14 cellular contexts compared by ENCODE assay signal in genomic region chr3:107971181-107971580, GRCh38.
DNase-seq lines count a peak whose midpoint lies in the region; ATAC-seq and TF ChIP-seq lines count a peak whose summit lies in the region.
"Had no signal": no experiment of that assay in that cellular context is flagged by ENCODE, and none has a peak within 500 bp of the region (broad histone marks: within the 10 kb centered on the region; RNA-seq: fewer than 3 reads in every experiment).

No MANE protein-coding gene starts in this region.

- no peaks in the 10 kb centered on the region for H3K36me3 Mint-ChIP-seq in CD4-positive, CD25-positive, alpha-beta regulatory T cell
- H3K36me3 Mint-ChIP-seq in T-helper 17 cell (ENCODE audit: low read depth): no peaks in the 10 kb centered on the region
- H3K36me3 Mint-ChIP-seq in glutamatergic neuron (ENCODE audit: unreplicated experiment): no peaks in the 10 kb centered on the region
- peaks cover 2% of the 10 kb centered on the region for H3K36me3 Mint-ChIP-seq in neural progenitor cell
- no peaks in the 10 kb centered on the region for H3K36me3 Mint-ChIP-seq in activated CD4-positive, alpha-beta T cell treated with anti-CD3 and anti-CD28 coated beads for 36 hours (ENCODE audit: low read depth)

- no peak overlapping the region for H3K4me3 Mint-ChIP-seq in CD4-positive, CD25-positive, alpha-beta regulatory T cell
- H3K4me3 Mint-ChIP-seq in T-helper 17 cell: peak overlapping the region; percentile 43
- peak overlapping the region; percentile 19 for H3K4me3 Mint-ChIP-seq in glutamatergic neuron (ENCODE audit: unreplicated experiment)
- no peak overlapping the region for H3K4me3 Mint-ChIP-seq in neural progenitor cell
- H3K4me3 Mint-ChIP-seq in activated CD4-positive, alpha-beta T cell treated with anti-CD3 and anti-CD28 coated beads for 36 hours: no peak overlapping the region
- H3K4me3 Mint-ChIP-seq: H9 had no signal

- no peaks in the 10 kb centered on the region for H3K36me3 ChIP-seq in CD4-positive, CD25-positive, alpha-beta regulatory T cell (ENCODE audit: control insufficient read depth, insufficient read depth, low read length)
- no peaks in the 10 kb centered on the region for H3K36me3 ChIP-seq in neural progenitor cell
- H3K36me3 ChIP-seq: BLaER1 had no signal

- peaks cover 14% of the 10 kb centered on the region for H3K4me1 ChIP-seq in CD4-positive, CD25-positive, alpha-beta regulatory T cell (ENCODE audit: control insufficient read depth, insufficient read depth, low read length, poor library complexity, severe bottlenecking)
- peaks cover 12% of the 10 kb centered on the region for H3K4me1 ChIP-seq in neural progenitor cell

- POLR2A ChIA-PET in activated CD4-positive, alpha-beta T cell treated with anti-CD3 and anti-CD28 coated beads for 36 hours (lab: Charles Lee): interaction anchor here (0.6 kb wide), 1 partner anchor 397 kb away, joined by 3 read pairs; no protein-coding TSS in a partner anchor

- no peak for DNase-seq in CD4-positive, CD25-positive, alpha-beta regulatory T cell
- no peak for DNase-seq in T-helper 17 cell
- no peak for DNase-seq in glutamatergic neuron
- DNase-seq in neural progenitor cell (ENCODE audit: low spot score): no peak
- no peak for DNase-seq in activated CD4-positive, alpha-beta T cell treated with anti-CD3 and anti-CD28 coated beads for 36 hours
- no peak for DNase-seq in retina
- DNase-seq: 8988T, AML-193, DMS 273 treated with DMSO at 0.1 percent for 48 hours, GOT3, H9 had no signal

- H3K27ac Mint-ChIP-seq in CD4-positive, CD25-positive, alpha-beta regulatory T cell: peak overlapping the region in 2 of 3 donors; percentile 12 to 54
- no peak overlapping the region for H3K27ac Mint-ChIP-seq in T-helper 17 cell
- no peak overlapping the region for H3K27ac Mint-ChIP-seq in glutamatergic neuron (ENCODE audit: unreplicated experiment)
- no peak overlapping the region for H3K27ac Mint-ChIP-seq in neural progenitor cell
- H3K27ac Mint-ChIP-seq in activated CD4-positive, alpha-beta T cell treated with anti-CD3 and anti-CD28 coated beads for 36 hours: no peak overlapping the region
- H3K27ac Mint-ChIP-seq: H9 had no signal

- H2AFZ ChIP-seq in neural progenitor cell (replicated peaks): peak overlapping the region; percentile 8

- no peaks in the 10 kb centered on the region for H3K27me3 Mint-ChIP-seq in CD4-positive, CD25-positive, alpha-beta regulatory T cell
- H3K27me3 Mint-ChIP-seq in T-helper 17 cell (no peaks in the 10 kb centered on the region), glutamatergic neuron (ENCODE audit: unreplicated experiment) (peaks cover 2% of the 10 kb centered on the region), neural progenitor cell (ENCODE audit: insufficient read depth, low read depth) (peaks cover 14% of the 10 kb centered on the region)
- H3K27me3 Mint-ChIP-seq in activated CD4-positive, alpha-beta T cell treated with anti-CD3 and anti-CD28 coated beads for 36 hours: no peaks in the 10 kb centered on the region

- H3K79me2 ChIP-seq in neural progenitor cell (ENCODE audit: low read depth): no peaks in the 10 kb centered on the region

- intact Hi-C loops in activated CD4-positive, alpha-beta T cell treated with anti-CD3 and anti-CD28 coated beads for 36 hours (cut with DNase I, micrococcal nuclease): no loop called here

- TF ChIP-seq CTCF in glutamatergic neuron (IDR thresholded peaks at IDR 0.05; ENCODE audit: partially characterized antibody, unreplicated experiment) (no peak), neural progenitor cell (IDR thresholded peaks at IDR 0.05) (no peak)

- peaks cover 17 to 24% (median 21%) of the 10 kb centered on the region in 4 donors for H3K4me1 Mint-ChIP-seq in CD4-positive, CD25-positive, alpha-beta regulatory T cell
- H3K4me1 Mint-ChIP-seq in T-helper 17 cell (peaks cover 34% of the 10 kb centered on the region), glutamatergic neuron (ENCODE audit: low read depth, unreplicated experiment) (peaks cover 19% of the 10 kb centered on the region), neural progenitor cell (peaks cover 40% of the 10 kb centered on the region)
- peaks cover 28% of the 10 kb centered on the region for H3K4me1 Mint-ChIP-seq in activated CD4-positive, alpha-beta T cell treated with anti-CD3 and anti-CD28 coated beads for 36 hours
- H3K4me1 Mint-ChIP-seq: H9 had no signal

- H3K9me3 Mint-ChIP-seq in CD4-positive, CD25-positive, alpha-beta regulatory T cell: no peaks in the 10 kb centered on the region
- no peaks in the 10 kb centered on the region for H3K9me3 Mint-ChIP-seq in glutamatergic neuron (ENCODE audit: unreplicated experiment)
- no peaks in the 10 kb centered on the region for H3K9me3 Mint-ChIP-seq in neural progenitor cell
- no peaks in the 10 kb centered on the region for H3K9me3 Mint-ChIP-seq in activated CD4-positive, alpha-beta T cell treated with anti-CD3 and anti-CD28 coated beads for 36 hours (ENCODE audit: low read depth)
- H3K9me3 Mint-ChIP-seq: H9 had no signal

- H3K27ac ChIP-seq in CD4-positive, CD25-positive, alpha-beta regulatory T cell (ENCODE audit: insufficient read depth, low read length, poor library complexity, severe bottlenecking): no peak overlapping the region
- H3K27ac ChIP-seq in neural progenitor cell: no peak overlapping the region
- H3K27ac ChIP-seq: BLaER1 had no signal

- no peak overlapping the region for H3K9ac ChIP-seq in neural progenitor cell
- H3K9ac ChIP-seq: BLaER1 had no signal

- CTCF ChIA-PET in activated CD4-positive, alpha-beta T cell treated with anti-CD3 and anti-CD28 coated beads for 36 hours (lab: Charles Lee): interaction anchor here (0.7 to 1.8 kb wide), 5 partner anchors 10 to 44 kb away, joined by 3 to 5 read pairs (median 3); no protein-coding TSS in a partner anchor

- no peak for ATAC-seq in CD4-positive, CD25-positive, alpha-beta regulatory T cell (ENCODE audit: low read depth in 2 of 2)
- ATAC-seq in T-helper 17 cell: no peak
- no peak for ATAC-seq in activated CD4-positive, alpha-beta T cell treated with anti-CD3 and anti-CD28 coated beads for 36 hours
- no peak for ATAC-seq in HG03196 (IDR thresholded peaks at IDR 0.05; ENCODE audit: unreplicated experiment)
- ATAC-seq in GM19395 (IDR thresholded peaks at IDR 0.05; ENCODE audit: unreplicated experiment): no peak

- no peaks in the 10 kb centered on the region for H4K20me1 ChIP-seq in neural progenitor cell (ENCODE audit: low read depth)
- H4K20me1 ChIP-seq: BLaER1 had no signal

- H3K4me3 ChIP-seq in CD4-positive, CD25-positive, alpha-beta regulatory T cell (ENCODE audit: low read depth, low read length): no peak overlapping the region
- H3K4me3 ChIP-seq in neural progenitor cell: no peak overlapping the region
- H3K4me3 ChIP-seq: BLaER1 had no signal

- H3F3A ChIP-seq in neural progenitor cell (ENCODE audit: low read depth): peaks cover 1% of the 10 kb centered on the region

- H3K27me3 ChIP-seq in CD4-positive, CD25-positive, alpha-beta regulatory T cell (ENCODE audit: control insufficient read depth, insufficient read depth, low read length): no peaks in the 10 kb centered on the region
- no peaks in the 10 kb centered on the region for H3K27me3 ChIP-seq in neural progenitor cell
- H3K27me3 ChIP-seq: BLaER1 had no signal

- no peak overlapping the region for H3K4me2 ChIP-seq in neural progenitor cell
- H3K4me2 ChIP-seq: BLaER1 had no signal

- no peaks in the 10 kb centered on the region for H3K9me3 ChIP-seq in CD4-positive, CD25-positive, alpha-beta regulatory T cell (ENCODE audit: control insufficient read depth in 2 of 2, low read length in 2 of 2)
- H3K9me3 ChIP-seq in T-helper 17 cell (ENCODE audit: control insufficient read depth, low read length, poor library complexity, severe bottlenecking) (no peaks in the 10 kb centered on the region), neural progenitor cell (ENCODE audit: low read depth) (no peaks in the 10 kb centered on the region)
- H3K9me3 ChIP-seq: BLaER1 had no signal

Comparison
In these comparisons a context has a peak if more than half of its experiments do, and no peak if none do; other contexts are left out.
1. H3K27ac Mint-ChIP-seq: peak in CD4-positive, CD25-positive, alpha-beta regulatory T cell (2 of 3); none in T-helper 17 cell (single experiment), glutamatergic neuron (single experiment), neural progenitor cell (single experiment) and activated CD4-positive, alpha-beta T cell treated with anti-CD3 and anti-CD28 coated beads for 36 hours (single experiment).
2. H3K4me3 Mint-ChIP-seq: peak in T-helper 17 cell (single experiment) and glutamatergic neuron (single experiment); none in CD4-positive, CD25-positive, alpha-beta regulatory T cell (0 of 4), neural progenitor cell (single experiment) and activated CD4-positive, alpha-beta T cell treated with anti-CD3 and anti-CD28 coated beads for 36 hours (single experiment).